Comparison of ENCODE assay signal across 19 cellular contexts in the genomic region with DNA sequence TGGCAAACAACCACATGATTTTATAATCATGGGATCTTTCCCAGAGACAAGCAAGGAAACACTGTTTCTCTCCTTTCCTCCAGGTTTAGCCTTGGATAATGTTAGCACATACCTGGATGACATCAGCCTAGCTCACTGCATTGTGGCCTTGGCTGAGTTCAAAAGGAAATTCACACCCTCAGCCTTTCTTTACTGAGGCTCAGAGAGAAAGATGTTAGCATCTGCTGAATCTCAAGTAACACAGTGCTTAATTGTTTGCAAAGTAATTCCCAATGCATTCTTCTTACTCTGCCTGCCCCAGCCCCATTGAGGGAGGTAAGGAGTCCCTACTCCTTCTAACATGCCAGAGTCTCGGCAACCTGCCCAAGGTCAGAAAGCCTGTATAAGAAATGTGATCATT.
DNase-seq lines count a peak whose midpoint lies in the region; ATAC-seq and TF ChIP-seq lines count a peak whose summit lies in the region.
"Had no signal": no experiment of that assay in that cellular context is flagged by ENCODE, and none has a peak within 500 bp of the region (broad histone marks: within the 10 kb centered on the region; RNA-seq: fewer than 3 reads in every experiment).

No MANE protein-coding gene starts in this region.

- H3K27ac ChIP-seq in neural progenitor cell: no peak overlapping the region
- H3K27ac ChIP-seq: Peyer's patch had no signal

- H3K4me1 Mint-ChIP-seq in neural progenitor cell: peaks cover 4% of the 10 kb centered on the region
- H3K4me1 Mint-ChIP-seq in stimulated activated effector memory CD8-positive, alpha-beta T cell treated with anti-CD3 and anti-CD28 coated beads, Interleukin-12 subunit alpha, Interleukin-12 subunit beta, amount 100 ng/mL, for 72 hours: no peaks in the 10 kb centered on the region
- H3K4me1 Mint-ChIP-seq: CD4-positive, CD25-positive, alpha-beta regulatory T cell had no signal

- H3K9me3 ChIP-seq in neural progenitor cell (ENCODE audit: low read depth): no peaks in the 10 kb centered on the region
- H3K9me3 ChIP-seq: Peyer's patch had no signal

- peaks cover 7% of the 10 kb centered on the region for H3F3A ChIP-seq in neural progenitor cell (ENCODE audit: low read depth)

- H4K20me1 ChIP-seq in neural progenitor cell (ENCODE audit: low read depth): no peaks in the 10 kb centered on the region

- no peaks in the 10 kb centered on the region for H3K79me2 ChIP-seq in neural progenitor cell (ENCODE audit: low read depth)

- peak; percentile 3 for DNase-seq in NCI-H69 (lab: John Stamatoyannopoulos, UW)
- DNase-seq in astrocyte of the hippocampus (ENCODE audit: low read depth, low spot score): peak; percentile 36
- DNase-seq in iPS-NIHi7 (ENCODE audit: extremely low spot score): peak; percentile 18
- peak; percentile 3 for DNase-seq in neural progenitor cell (ENCODE audit: low spot score)
- DNase-seq in stimulated activated effector memory CD8-positive, alpha-beta T cell treated with anti-CD3 and anti-CD28 coated beads, Interleukin-12 subunit alpha, Interleukin-12 subunit beta, amount 100 ng/mL, for 72 hours (ENCODE audit: low spot score in 2 of 2): no peak
- DNase-seq: CD4-positive, CD25-positive, alpha-beta regulatory T cell; DMS79 treated with DMSO at 0.1 percent for 48 hours; KBM-7; NCI-H1092; NCI-H1436; NCI-H187 treated with DMSO at 0.1 percent for 48 hours; NCI-H2107; NCI-H226; NCI-H510A treated with DMSO at 0.1 percent for 48 hours; NCI-H774; Peyer's patch had no signal

- no peaks in the 10 kb centered on the region for H3K36me3 Mint-ChIP-seq in neural progenitor cell
- no peaks in the 10 kb centered on the region for H3K36me3 Mint-ChIP-seq in stimulated activated effector memory CD8-positive, alpha-beta T cell treated with anti-CD3 and anti-CD28 coated beads, Interleukin-12 subunit alpha, Interleukin-12 subunit beta, amount 100 ng/mL, for 72 hours
- H3K36me3 Mint-ChIP-seq: CD4-positive, CD25-positive, alpha-beta regulatory T cell had no signal

- no peak for TF ChIP-seq CTCF in neural progenitor cell (IDR thresholded peaks at IDR 0.05)

- no peaks in the 10 kb centered on the region for H3K27me3 Mint-ChIP-seq in neural progenitor cell (ENCODE audit: insufficient read depth, low read depth)
- H3K27me3 Mint-ChIP-seq: CD4-positive, CD25-positive, alpha-beta regulatory T cell had no signal

- H3K4me2 ChIP-seq in neural progenitor cell: no peak overlapping the region

- no peak overlapping the region for H3K4me3 Mint-ChIP-seq in neural progenitor cell
- H3K4me3 Mint-ChIP-seq in stimulated activated effector memory CD8-positive, alpha-beta T cell treated with anti-CD3 and anti-CD28 coated beads, Interleukin-12 subunit alpha, Interleukin-12 subunit beta, amount 100 ng/mL, for 72 hours: no peak overlapping the region
- H3K4me3 Mint-ChIP-seq: CD4-positive, CD25-positive, alpha-beta regulatory T cell had no signal

- H2AFZ ChIP-seq in neural progenitor cell (replicated peaks): no peak overlapping the region

- H3K27me3 ChIP-seq in neural progenitor cell: no peaks in the 10 kb centered on the region
- H3K27me3 ChIP-seq: Peyer's patch had no signal

- H3K9me3 Mint-ChIP-seq in neural progenitor cell: no peaks in the 10 kb centered on the region
- no peaks in the 10 kb centered on the region for H3K9me3 Mint-ChIP-seq in stimulated activated effector memory CD8-positive, alpha-beta T cell treated with anti-CD3 and anti-CD28 coated beads, Interleukin-12 subunit alpha, Interleukin-12 subunit beta, amount 100 ng/mL, for 72 hours

- ATAC-seq in GM19397 (IDR thresholded peaks at IDR 0.05; ENCODE audit: unreplicated experiment) (no peak), GM19023 (IDR thresholded peaks at IDR 0.05; ENCODE audit: unreplicated experiment) (no peak)
- no peak for ATAC-seq in stimulated activated effector memory CD8-positive, alpha-beta T cell treated with anti-CD3 and anti-CD28 coated beads, Interleukin-12 subunit alpha, Interleukin-12 subunit beta, amount 100 ng/mL, for 72 hours
- ATAC-seq: GM12878 had no signal

- H3K36me3 ChIP-seq in neural progenitor cell: no peaks in the 10 kb centered on the region
- H3K36me3 ChIP-seq: Peyer's patch had no signal

- H3K27ac Mint-ChIP-seq in neural progenitor cell: no peak overlapping the region
- H3K27ac Mint-ChIP-seq in stimulated activated effector memory CD8-positive, alpha-beta T cell treated with anti-CD3 and anti-CD28 coated beads, Interleukin-12 subunit alpha, Interleukin-12 subunit beta, amount 100 ng/mL, for 72 hours: no peak overlapping the region
- H3K27ac Mint-ChIP-seq: CD4-positive, CD25-positive, alpha-beta regulatory T cell had no signal

- H3K4me1 ChIP-seq in neural progenitor cell: no peaks in the 10 kb centered on the region
- H3K4me1 ChIP-seq: Peyer's patch had no signal

- no peak overlapping the region for H3K4me3 ChIP-seq in neural progenitor cell
- H3K4me3 ChIP-seq: GM12878, Peyer's patch had no signal

- no peak overlapping the region for H3K9ac ChIP-seq in neural progenitor cell

Comparison
In these comparisons a context has a peak if more than half of its experiments do, and no peak if none do; other contexts are left out.
1. DNase-seq: peak in NCI-H69 (single experiment), astrocyte of the hippocampus (single experiment), iPS-NIHi7 (single experiment) and neural progenitor cell (single experiment); none in stimulated activated effector memory CD8-positive, alpha-beta T cell treated with anti-CD3 and anti-CD28 coated beads, Interleukin-12 subunit alpha, Interleukin-12 subunit beta, amount 100 ng/mL, for 72 hours (0 of 2).